9 cellular contexts compared by ENCODE assay signal in the genomic region with DNA sequence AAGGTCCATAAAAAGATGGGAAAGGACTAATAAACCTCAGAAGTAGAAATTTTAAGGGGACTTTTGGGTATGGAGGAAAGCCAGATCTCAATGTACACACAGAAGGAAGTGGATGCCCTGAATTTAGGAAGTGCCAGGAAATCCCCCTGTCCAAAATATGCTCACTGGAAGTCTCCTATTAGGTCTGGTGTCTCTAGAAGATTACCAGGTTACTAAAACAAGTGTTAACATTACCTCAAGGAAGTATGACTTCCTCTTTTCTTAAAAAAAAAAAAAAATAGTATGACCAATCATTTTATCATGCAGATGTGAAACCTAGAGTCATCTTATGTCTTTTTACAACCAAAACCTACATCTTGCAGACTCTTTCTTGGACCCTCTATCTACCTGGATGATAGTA.
DNase-seq lines count a peak whose midpoint lies in the region; ATAC-seq lines count a peak whose summit lies in the region.
"Had no signal": no experiment of that assay in that cellular context is flagged by ENCODE, and none has a peak within 500 bp of the region (broad histone marks: within the 10 kb centered on the region; RNA-seq: fewer than 3 reads in every experiment).

No MANE protein-coding gene starts in this region.

- H3K9me3 Mint-ChIP-seq in T-helper 2 cell treated with Interferon-gamma antibody and Interleukin-4, amounts not matched to agents 5 μg/mL and 100 μg/mL, for 36 hours: no peaks in the 10 kb centered on the region

- peak; percentile 49 for ATAC-seq in GM19043 (IDR thresholded peaks at IDR 0.05; ENCODE audit: low read depth, unreplicated experiment)
- peak; percentile 49 for ATAC-seq in HG03135 (IDR thresholded peaks at IDR 0.05; ENCODE audit: unreplicated experiment)

- DNase-seq in CD1c-positive myeloid dendritic cell (ENCODE audit: extremely low spot score) (peak; percentile 72), SHP77 (lab: John Stamatoyannopoulos, UW) (no peak), NCI-H82 (lab: John Stamatoyannopoulos, UW) (no peak), posterior cingulate gyrus (no peak)
- DNase-seq in T-helper 2 cell treated with Interferon-gamma antibody and Interleukin-4, amounts not matched to agents 5 μg/mL and 100 μg/mL, for 36 hours (ENCODE audit: low spot score): no peak
- DNase-seq in stimulated activated CD4-positive, alpha-beta T cell treated with anti-CD3 and anti-CD28 coated beads, Interleukin-15, amount 100 ng/mL, for 24 hours: no peak
- DNase-seq: NCI-H526 had no signal

- intact Hi-C loops in posterior cingulate gyrus (cut with DNase I): no loop called here

- peak overlapping the region; percentile 74 for H3K27ac Mint-ChIP-seq in T-helper 2 cell treated with Interferon-gamma antibody and Interleukin-4, amounts not matched to agents 5 μg/mL and 100 μg/mL, for 36 hours

- peak overlapping the region; percentile 50 for H3K4me3 Mint-ChIP-seq in T-helper 2 cell treated with Interferon-gamma antibody and Interleukin-4, amounts not matched to agents 5 μg/mL and 100 μg/mL, for 36 hours

- peaks cover 78% of the 10 kb centered on the region for H3K36me3 Mint-ChIP-seq in T-helper 2 cell treated with Interferon-gamma antibody and Interleukin-4, amounts not matched to agents 5 μg/mL and 100 μg/mL, for 36 hours (ENCODE audit: low read depth)

- H3K4me1 Mint-ChIP-seq in T-helper 2 cell treated with Interferon-gamma antibody and Interleukin-4, amounts not matched to agents 5 μg/mL and 100 μg/mL, for 36 hours (ENCODE audit: low read depth): peaks cover 60% of the 10 kb centered on the region

- H3K27me3 Mint-ChIP-seq in T-helper 2 cell treated with Interferon-gamma antibody and Interleukin-4, amounts not matched to agents 5 μg/mL and 100 μg/mL, for 36 hours (ENCODE audit: low read depth): no peaks in the 10 kb centered on the region
